In genomic region chr2:112273349-112273748, GRCh38 we compare ENCODE assay signal across 1 cellular context.
TF ChIP-seq lines count a peak whose summit lies in the region.

No MANE protein-coding gene starts in this region.

TF ChIP-seq in GM23338, 12 proteins besides CTCF, POLR2A, EP300 and RAD21 (continued from another document):
- no peak for TF ChIP-seq ZNF462 (CRISPR knock-in tag; IDR thresholded peaks at IDR 0.05)
- TF ChIP-seq ETS1 (IDR thresholded peaks at IDR 0.05) = no peak
- no peak for TF ChIP-seq REST (IDR thresholded peaks at IDR 0.05; ENCODE audit: unreplicated experiment)
- TF ChIP-seq EZH2 (IDR thresholded peaks at IDR 0.05; ENCODE audit: low read depth, unreplicated experiment) = no peak
- TF ChIP-seq POLR2AphosphoS5 (IDR thresholded peaks at IDR 0.05; ENCODE audit: low read depth) = no peak
